In the genomic region with DNA sequence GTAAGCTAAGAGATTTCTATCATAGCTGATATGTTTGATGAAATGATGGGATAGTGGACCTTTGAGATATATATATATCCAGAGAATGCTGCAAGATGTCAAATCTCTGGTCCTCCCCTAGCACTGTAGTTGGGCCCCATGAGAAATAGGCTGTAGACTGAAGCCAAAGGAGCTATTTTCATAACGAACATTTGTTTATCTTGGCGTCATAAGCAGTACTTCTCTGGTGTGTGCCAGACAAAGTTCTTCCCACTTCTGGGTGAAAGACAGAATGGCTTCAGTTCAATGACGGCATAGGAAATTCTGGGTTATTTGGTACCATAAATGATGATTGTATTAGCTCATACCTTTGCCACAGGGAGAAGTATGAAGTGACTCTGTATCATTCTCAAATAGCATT, we compare ENCODE assay signal across 19 cellular contexts.
DNase-seq lines count a peak whose midpoint lies in the region; ATAC-seq, FAIRE-seq and TF ChIP-seq lines count a peak whose summit lies in the region.
"Had no signal": no experiment of that assay in that cellular context is flagged by ENCODE, and none has a peak within 500 bp of the region (broad histone marks: within the 10 kb centered on the region; RNA-seq: fewer than 3 reads in every experiment).

No MANE protein-coding gene starts in this region.

- H3K27me3 ChIP-seq in K562 (ENCODE audit: control insufficient read depth in 2 of 2, insufficient read depth in 2 of 2, low read length in 2 of 2), result no peaks in the 10 kb centered on the region
- H3K27me3 ChIP-seq in aorta (ENCODE audit: control insufficient read depth in 1 of 2, insufficient read depth in 2 of 2, low read length in 1 of 2), result no peaks in the 10 kb centered on the region

- no peak for TF ChIP-seq RAD21 in K562 (CRISPR knock-in tag; conservative IDR thresholded peaks at IDR 0.05 in 1 of 2, IDR thresholded peaks at IDR 0.05 in 1 of 2)

- H3K4me2 ChIP-seq in K562 (ENCODE audit: insufficient read depth, low read length), result no peak overlapping the region

- no TSS peak for BruUV-seq in K562 (replicated peaks; lab: Mats Ljungman, UMichigan)

- no peak for TF ChIP-seq CTCF in K562 (IDR thresholded peaks at IDR 0.05 in 2 of 3, conservative IDR thresholded peaks at IDR 0.05 in 1 of 3; ENCODE audit: insufficient read depth in 2 of 3, low read depth in 1 of 3, low read length in 3 of 3)

- H3K4me1 ChIP-seq in K562 (replicated peaks in 1 of 2; ENCODE audit: control insufficient read depth in 2 of 2, insufficient read depth in 2 of 2, low read length in 2 of 2), result peaks cover 0 to 6% of the 10 kb centered on the region in 2 experiments; a peak in 3 of 5 replicates
- peaks cover 0 to 4% of the 10 kb centered on the region in 2 donors for H3K4me1 ChIP-seq in aorta (ENCODE audit: control insufficient read depth in 1 of 2, insufficient read depth in 2 of 2, low read length in 2 of 2)

- no peak for FAIRE-seq in K562 (lab: Jason Lieb, UNC)
- FAIRE-seq: D721Med, G401.6, GM12891, HepG2, HTR-8/SVneo had no signal

- POLR2A ChIA-PET in K562 (lab: Yijun Ruan, JAX), result no interaction called here

- DNase-seq in NCI-H446 (lab: John Stamatoyannopoulos, UW), result peak; percentile 5 to 41
- no peak for DNase-seq in K562 (ENCODE audit: extremely low read depth in 1 of 4, low spot score in 3 of 4)
- no peak for DNase-seq in left lobe of liver (ENCODE audit: low spot score)
- no peak for DNase-seq in aorta
- DNase-seq in NCI-H2227 (lab: John Stamatoyannopoulos, UW; ENCODE audit: unreplicated experiment), result no peak
- no peak for DNase-seq in 8988T
- DNase-seq in SIG-M5 (lab: John Stamatoyannopoulos, UW), result no peak
- DNase-seq: CD8-positive, alpha-beta T cell; COR-L47; DMS153; DMS79 treated with DMSO at 0.1 percent for 48 hours; EL; GOT3; H9 had no signal

- intact Hi-C loops in K562 (cut with micrococcal nuclease), result no loop called here
- intact Hi-C loops in aorta (cut with DNase I), result no loop called here

- H3K4me3 ChIP-seq in K562 (no peak overlapping the region), aorta (ENCODE audit: low read length in 2 of 2) (no peak overlapping the region)

- no peak for TF ChIP-seq EP300 in K562 (IDR thresholded peaks at IDR 0.05; ENCODE audit: low read length)

- H3K27ac ChIP-seq in K562 (ENCODE audit: extremely low read depth, low read depth, low read length), result no peak overlapping the region
- peak overlapping the region in 1 of 2 donors; percentile 43 for H3K27ac ChIP-seq in aorta (ENCODE audit: low read depth in 1 of 2, low read length in 2 of 2)

- H3K9me3 ChIP-seq in K562 (replicated peaks; ENCODE audit: control insufficient read depth, insufficient read depth, low read depth, low read length), result 0 out of 2 replicates have a peak, but pooled peaks cover 4% of the 10 kb centered on the region
- H3K9me3 ChIP-seq in aorta (ENCODE audit: control insufficient read depth, low read length), result no peaks in the 10 kb centered on the region

- ATAC-seq in K562, result no peak
- ATAC-seq in left lobe of liver, result peak; percentile 42
- ATAC-seq in aorta (ENCODE audit: low FRiP score), result peak; percentile 38
- ATAC-seq: CD8-positive, alpha-beta T cell; HepG2 had no signal

- H4K20me1 ChIP-seq in K562 (replicated peaks; ENCODE audit: control insufficient read depth, insufficient read depth, low read length), result no peaks in the 10 kb centered on the region

- no peak overlapping the region for H3K9ac ChIP-seq in K562 (ENCODE audit: insufficient read depth in 1 of 2, low read depth in 2 of 2, low read length in 2 of 2)

- H3K79me2 ChIP-seq in K562 (ENCODE audit: control insufficient read depth, insufficient read depth, low read length), result no peaks in the 10 kb centered on the region

- 0 out of 2 replicates have a peak overlapping the region, but pooled peaks have one; percentile 5 for H2AFZ ChIP-seq in K562 (ENCODE audit: low read depth, low read length)

- H3K9me1 ChIP-seq in K562 (ENCODE audit: control insufficient read depth, insufficient read depth, low read length), result no peaks in the 10 kb centered on the region

- CTCF ChIA-PET in K562 (lab: Yijun Ruan, JAX; ENCODE audit: low intra/inter-chr PET ratio), result no interaction called here

- H3K36me3 ChIP-seq in K562 (ENCODE audit: control insufficient read depth, insufficient read depth, low read length) (peaks cover 6% of the 10 kb centered on the region; the same call in 2 of the 3 replicates), aorta (ENCODE audit: control insufficient read depth in 1 of 2, insufficient read depth in 2 of 2, low read length in 1 of 2) (no peaks in the 10 kb centered on the region)

- in situ Hi-C loops in K562 (cut with MboI), result no loop called here

- WGBS in K562 (ENCODE audit: insufficient coverage, low coverage, missing lambda C conversion rate), result 83% methylated on average over 3 of the region's 3 CpGs
- 0 to 6% methylated on average over 3 of the region's 3 CpGs for WGBS in aorta, 2 donors

- TF ChIP-seq POLR2A in K562 (conservative IDR thresholded peaks at IDR 0.05), result no peak

TF ChIP-seq in K562, 482 proteins besides CTCF, POLR2A, EP300 and RAD21:
- TF ChIP-seq, protein P1, sequence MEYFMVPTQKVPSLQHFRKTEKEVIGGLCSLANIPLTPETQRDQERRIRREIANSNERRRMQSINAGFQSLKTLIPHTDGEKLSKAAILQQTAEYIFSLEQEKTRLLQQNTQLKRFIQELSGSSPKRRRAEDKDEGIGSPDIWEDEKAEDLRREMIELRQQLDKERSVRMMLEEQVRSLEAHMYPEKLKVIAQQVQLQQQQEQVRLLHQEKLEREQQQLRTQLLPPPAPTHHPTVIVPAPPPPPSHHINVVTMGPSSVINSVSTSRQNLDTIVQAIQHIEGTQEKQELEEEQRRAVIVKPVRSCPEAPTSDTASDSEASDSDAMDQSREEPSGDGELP (CRISPR knock-in tag; IDR thresholded peaks at IDR 0.05; ENCODE audit: borderline replicate concordance), result no peak
- TF ChIP-seq ILK (tag; IDR thresholded peaks at IDR 0.05; ENCODE audit: borderline replicate concordance, low read depth), result no peak
TF ChIP-seq in K562: peak in this region for 0.

Comparison
In these comparisons a context has a peak if more than half of its experiments do, and no peak if none do; other contexts are left out.
1. DNase-seq: peak in NCI-H446 (2 of 2); none in K562 (0 of 4), left lobe of liver (single experiment), aorta (0 of 2), NCI-H2227 (single experiment), 8988T (single experiment) and SIG-M5 (single experiment).